ENCODE assay signal across 9 cellular contexts in the genomic region with DNA sequence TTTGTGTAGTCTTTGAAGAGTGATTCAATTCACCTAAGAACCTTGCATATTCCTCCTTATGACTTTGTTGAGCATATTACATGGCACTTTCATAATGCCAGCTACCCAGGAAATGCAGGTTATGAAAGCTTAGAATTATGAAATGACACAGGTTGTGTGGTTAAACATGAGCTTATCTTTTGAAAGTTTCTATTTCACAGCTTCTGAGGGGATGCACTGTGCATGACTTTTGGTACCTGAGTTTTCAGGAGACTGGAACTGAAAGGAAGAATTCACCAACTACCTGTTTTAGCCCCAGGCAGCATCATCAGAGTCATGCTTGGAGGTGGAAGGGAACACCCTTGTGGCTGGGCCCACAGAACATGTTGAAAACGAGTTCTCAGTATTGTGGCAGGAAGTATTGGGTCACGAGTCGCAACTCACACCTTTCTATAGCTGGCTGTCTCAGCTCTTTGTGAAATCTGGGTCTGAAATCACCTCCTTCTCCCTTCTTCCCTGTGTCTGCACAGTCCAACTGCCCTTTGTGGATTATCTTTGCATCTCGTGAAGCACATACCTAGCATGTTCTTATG.
DNase-seq lines count a peak whose midpoint lies in the region; ATAC-seq and TF ChIP-seq lines count a peak whose summit lies in the region.
"Had no signal": no experiment of that assay in that cellular context is flagged by ENCODE, and none has a peak within 500 bp of the region (broad histone marks: within the 10 kb centered on the region; RNA-seq: fewer than 3 reads in every experiment).

No MANE protein-coding gene starts in this region.

- no peaks in the 10 kb centered on the region for H3K36me3 ChIP-seq in CD4-positive, alpha-beta memory T cell (ENCODE audit: insufficient read depth, low read length)
- H3K36me3 ChIP-seq in KOPT-K1 (ENCODE audit: insufficient read depth, low read length) (no peaks in the 10 kb centered on the region), uterus (no peaks in the 10 kb centered on the region), body of pancreas (replicated peaks in 1 of 2; ENCODE audit: insufficient read depth in 1 of 2, low read depth in 2 of 2) (no peaks in the 10 kb centered on the region)
- H3K36me3 ChIP-seq: cardiac muscle cell had no signal

- H3K36me3 Mint-ChIP-seq in CD4-positive, alpha-beta memory T cell = no peaks in the 10 kb centered on the region

- 66 to 77% methylated on average over 4 of the region's 4 CpGs for WGBS in body of pancreas, 2 donors

- no peaks in the 10 kb centered on the region for H3K27me3 ChIP-seq in CD4-positive, alpha-beta memory T cell (ENCODE audit: insufficient read depth, low read length)
- H3K27me3 ChIP-seq in uterus (no peaks in the 10 kb centered on the region), body of pancreas (no peaks in the 10 kb centered on the region)
- H3K27me3 ChIP-seq: cardiac muscle cell had no signal

- H3K27ac Mint-ChIP-seq in CD4-positive, alpha-beta memory T cell = peak overlapping the region; percentile 82 to 94 (median 92)

- peaks cover 40 to 47% (median 44%) of the 10 kb centered on the region in 4 donors for H3K4me1 Mint-ChIP-seq in CD4-positive, alpha-beta memory T cell

- H3K4me1 ChIP-seq in CD4-positive, alpha-beta memory T cell (ENCODE audit: insufficient read depth, low read length) = peaks cover 39% of the 10 kb centered on the region
- H3K4me1 ChIP-seq in uterus (no peaks in the 10 kb centered on the region), body of pancreas (peaks cover 41% of the 10 kb centered on the region)

- peak overlapping the region; percentile 34 for H3K27ac ChIP-seq in CD4-positive, alpha-beta memory T cell (ENCODE audit: low read depth, low read length)
- H3K27ac ChIP-seq in KOPT-K1 (ENCODE audit: low read depth, low read length, poor library complexity, severe bottlenecking) (peak overlapping the region; percentile 76), skin epidermis (peak overlapping the region in 11 of 21 experiments; percentile 8 to 77 (median 48)), uterus (no peak overlapping the region), body of pancreas (no peak overlapping the region)
- H3K27ac ChIP-seq: cardiac muscle cell had no signal

- TF ChIP-seq CTCF in uterus (IDR thresholded peaks at IDR 0.05) (no peak), body of pancreas (IDR thresholded peaks at IDR 0.05) (no peak)

- POLR2A ChIA-PET in CD4-positive, alpha-beta memory T cell (lab: Charles Lee; ENCODE audit: partially characterized antibody) = interaction anchor here (0.7 to 4.7 kb wide), 12 partner anchors 25 to 491 kb away, joined by 3 to 66 read pairs (median 4); a partner anchor contains a TSS

- H3K27me3 Mint-ChIP-seq in CD4-positive, alpha-beta memory T cell = no peaks in the 10 kb centered on the region

- ATAC-seq in GM21515 (IDR thresholded peaks at IDR 0.05; ENCODE audit: unreplicated experiment) (peak; percentile 86), body of pancreas (no peak)

- CTCF ChIA-PET in CD4-positive, alpha-beta memory T cell (lab: Charles Lee; ENCODE audit: partially characterized antibody) = interaction anchor here (0.9 to 3.2 kb wide), 23 partner anchors 13 to 298 kb away, joined by 3 to 27 read pairs (median 5); a partner anchor contains a TSS

- H3K4me3 Mint-ChIP-seq in CD4-positive, alpha-beta memory T cell = peak overlapping the region in 6 of 8 donors; percentile 2 to 80 (median 62)

- H3K9me3 Mint-ChIP-seq in CD4-positive, alpha-beta memory T cell = peaks cover 0 to 4% (median 0%) of the 10 kb centered on the region in 8 donors

- no peak overlapping the region for H3K4me3 ChIP-seq in CD4-positive, alpha-beta memory T cell (ENCODE audit: low read length in 2 of 2)
- H3K4me3 ChIP-seq in skin epidermis = no peak overlapping the region
- H3K4me3 ChIP-seq in uterus = no peak overlapping the region
- no peak overlapping the region for H3K4me3 ChIP-seq in body of pancreas
- H3K4me3 ChIP-seq: cardiac muscle cell had no signal

- no peaks in the 10 kb centered on the region for H3K9me3 ChIP-seq in CD4-positive, alpha-beta memory T cell (ENCODE audit: control insufficient read depth in 1 of 2, low read length in 2 of 2)
- H3K9me3 ChIP-seq in KOPT-K1 (ENCODE audit: insufficient read depth, low read length, poor library complexity, severe bottlenecking) (no peaks in the 10 kb centered on the region), uterus (no peaks in the 10 kb centered on the region), body of pancreas (no peaks in the 10 kb centered on the region)

- intact Hi-C loops in CD4-positive, alpha-beta memory T cell (cut with micrococcal nuclease) = loop anchor here (1.0 to 10.0 kb wide), 5 partner anchors 25 to 297 kb away; no protein-coding TSS in a partner anchor
- intact Hi-C loops in uterus (cut with DNase I; ENCODE audit: low total_unique reads) (no loop called here), body of pancreas (cut with DNase I) (no loop called here)

- peak; percentile 72 to 83 (median 82) for DNase-seq in CD4-positive, alpha-beta memory T cell
- peak; percentile 51 for DNase-seq in activated CD8-positive, alpha-beta memory T cell treated with anti-CD3 and anti-CD28 coated beads, Interleukin-2, amount 50 U/mL, for 4 hours
- DNase-seq in uterus (no peak), body of pancreas (no peak), H4 (ENCODE audit: low spot score) (no peak)

- TF ChIP-seq POLR2A in uterus (IDR thresholded peaks at IDR 0.05) (no peak), body of pancreas (IDR thresholded peaks at IDR 0.05) (no peak)

Comparison
In these comparisons a context has a peak if more than half of its experiments do, and no peak if none do; other contexts are left out.
1. DNase-seq: peak in CD4-positive, alpha-beta memory T cell (5 of 5) and activated CD8-positive, alpha-beta memory T cell treated with anti-CD3 and anti-CD28 coated beads, Interleukin-2, amount 50 U/mL, for 4 hours (single experiment); none in uterus (0 of 2), body of pancreas (0 of 4) and H4 (single experiment).
2. H3K27ac ChIP-seq: peak in CD4-positive, alpha-beta memory T cell (single experiment), KOPT-K1 (single experiment) and skin epidermis (11 of 21); none in uterus (0 of 2) and body of pancreas (0 of 4).